ENCODE assay signal across 1 cellular context in genomic region chr10:95295031-95295755, GRCh38.
A peak's percentile ranks its signal among the peaks of the same experiment; 100 is the strongest.
TF ChIP-seq lines count a peak whose summit lies in the region.

No MANE protein-coding gene starts in this region.

TF ChIP-seq in GM12878, 131 proteins besides CTCF, POLR2A, EP300 and RAD21 (continued from another document and continues in another):
- TF ChIP-seq ZNF592 (IDR thresholded peaks at IDR 0.05) = no peak
- no peak for TF ChIP-seq ZNF622 (IDR thresholded peaks at IDR 0.05)
- TF ChIP-seq SRF (IDR thresholded peaks at IDR 0.05; ENCODE audit: low read depth in 2 of 2, low read length in 2 of 2) = peak in 1 of 2 experiments; percentile 50; a peak in 1 of 4 replicates
- peak; percentile 78 to 81 for TF ChIP-seq IKZF2 (IDR thresholded peaks at IDR 0.05)
- TF ChIP-seq HDGF (IDR thresholded peaks at IDR 0.05) = peak; percentile 52; the same call in 1 of the 2 replicates
- TF ChIP-seq, protein P1, sequence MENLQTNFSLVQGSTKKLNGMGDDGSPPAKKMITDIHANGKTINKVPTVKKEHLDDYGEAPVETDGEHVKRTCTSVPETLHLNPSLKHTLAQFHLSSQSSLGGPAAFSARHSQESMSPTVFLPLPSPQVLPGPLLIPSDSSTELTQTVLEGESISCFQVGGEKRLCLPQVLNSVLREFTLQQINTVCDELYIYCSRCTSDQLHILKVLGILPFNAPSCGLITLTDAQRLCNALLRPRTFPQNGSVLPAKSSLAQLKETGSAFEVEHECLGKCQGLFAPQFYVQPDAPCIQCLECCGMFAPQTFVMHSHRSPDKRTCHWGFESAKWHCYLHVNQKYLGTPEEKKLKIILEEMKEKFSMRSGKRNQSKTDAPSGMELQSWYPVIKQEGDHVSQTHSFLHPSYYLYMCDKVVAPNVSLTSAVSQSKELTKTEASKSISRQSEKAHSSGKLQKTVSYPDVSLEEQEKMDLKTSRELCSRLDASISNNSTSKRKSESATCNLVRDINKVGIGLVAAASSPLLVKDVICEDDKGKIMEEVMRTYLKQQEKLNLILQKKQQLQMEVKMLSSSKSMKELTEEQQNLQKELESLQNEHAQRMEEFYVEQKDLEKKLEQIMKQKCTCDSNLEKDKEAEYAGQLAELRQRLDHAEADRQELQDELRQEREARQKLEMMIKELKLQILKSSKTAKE (IDR thresholded peaks at IDR 0.05; ENCODE audit: low read depth, poor library complexity, severe bottlenecking) = peak; percentile 89
- peak; percentile 57; the same call in 1 of the 2 replicates for TF ChIP-seq ASH2L (IDR thresholded peaks at IDR 0.05; ENCODE audit: borderline replicate concordance, low read depth)
- peak; percentile 93 for TF ChIP-seq POLR2AphosphoS5 (IDR thresholded peaks at IDR 0.05; ENCODE audit: low read length)
- TF ChIP-seq SMAD1 (IDR thresholded peaks at IDR 0.05; ENCODE audit: low read depth, partially characterized antibody) = peak; percentile 89
- peak; percentile 81 for TF ChIP-seq BCL11A (IDR thresholded peaks at IDR 0.05; ENCODE audit: low read depth, low read length)
- TF ChIP-seq SIX5 (IDR thresholded peaks at IDR 0.05; ENCODE audit: low read depth, low read length, severe bottlenecking) = peak; percentile 8
- peak; percentile 42; the same call in 1 of the 2 replicates for TF ChIP-seq LARP7 (IDR thresholded peaks at IDR 0.05)
- peak; percentile 38; the same call in 1 of the 2 replicates for TF ChIP-seq CHD2 (IDR thresholded peaks at IDR 0.05; ENCODE audit: borderline replicate concordance, low read depth, low read length)
- TF ChIP-seq NFIC (IDR thresholded peaks at IDR 0.05; ENCODE audit: low read depth, low read length) = no peak
- TF ChIP-seq MEF2B (IDR thresholded peaks at IDR 0.05; ENCODE audit: partially characterized antibody, poor library complexity, severe bottlenecking) = peak; percentile 73
- 0 out of 2 replicates have a peak, but pooled peaks have one; percentile 23 for TF ChIP-seq SMARCA5 (IDR thresholded peaks at IDR 0.05)
- no peak for TF ChIP-seq HDAC2 (IDR thresholded peaks at IDR 0.05)
- TF ChIP-seq EZH2 (IDR thresholded peaks at IDR 0.05; ENCODE audit: borderline replicate concordance, control insufficient read depth, low read depth, low read length) = no peak
- peak; percentile 87 for TF ChIP-seq KLF5 (IDR thresholded peaks at IDR 0.05; ENCODE audit: partially characterized antibody)
- TF ChIP-seq, protein P2, sequence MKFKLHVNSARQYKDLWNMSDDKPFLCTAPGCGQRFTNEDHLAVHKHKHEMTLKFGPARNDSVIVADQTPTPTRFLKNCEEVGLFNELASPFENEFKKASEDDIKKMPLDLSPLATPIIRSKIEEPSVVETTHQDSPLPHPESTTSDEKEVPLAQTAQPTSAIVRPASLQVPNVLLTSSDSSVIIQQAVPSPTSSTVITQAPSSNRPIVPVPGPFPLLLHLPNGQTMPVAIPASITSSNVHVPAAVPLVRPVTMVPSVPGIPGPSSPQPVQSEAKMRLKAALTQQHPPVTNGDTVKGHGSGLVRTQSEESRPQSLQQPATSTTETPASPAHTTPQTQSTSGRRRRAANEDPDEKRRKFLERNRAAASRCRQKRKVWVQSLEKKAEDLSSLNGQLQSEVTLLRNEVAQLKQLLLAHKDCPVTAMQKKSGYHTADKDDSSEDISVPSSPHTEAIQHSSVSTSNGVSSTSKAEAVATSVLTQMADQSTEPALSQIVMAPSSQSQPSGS (IDR thresholded peaks at IDR 0.05; ENCODE audit: low read length) = no peak
- TF ChIP-seq ESRRA (IDR thresholded peaks at IDR 0.05; ENCODE audit: low read length) = 0 out of 2 replicates have a peak, but pooled peaks have one; percentile 14
- TF ChIP-seq CHD1 (IDR thresholded peaks at IDR 0.05; ENCODE audit: low read depth, low read length) = no peak
- TF ChIP-seq EED (IDR thresholded peaks at IDR 0.05; ENCODE audit: low read depth) = peak; percentile 70; the same call in 1 of the 2 replicates
- TF ChIP-seq RBBP5 (conservative IDR thresholded peaks at IDR 0.05) = no peak
- peak; percentile 57; the same call in 1 of the 3 replicates for TF ChIP-seq POU2F2 (IDR thresholded peaks at IDR 0.05; ENCODE audit: borderline replicate concordance, low read depth, low read length)
- 0 out of 2 replicates have a peak, but pooled peaks have one; percentile 43 for TF ChIP-seq ZNF207 (IDR thresholded peaks at IDR 0.05; ENCODE audit: borderline replicate concordance)
- TF ChIP-seq BHLHE40 (IDR thresholded peaks at IDR 0.05; ENCODE audit: borderline replicate concordance in 1 of 2, low read depth in 2 of 2, low read length in 1 of 2) = peak; percentile 96 to 97
- no peak for TF ChIP-seq HCFC1 (IDR thresholded peaks at IDR 0.05; ENCODE audit: low read length)
- TF ChIP-seq NBN (IDR thresholded peaks at IDR 0.05) = peak; percentile 84
- TF ChIP-seq SMAD5 (IDR thresholded peaks at IDR 0.05; ENCODE audit: low read depth) = peak; percentile 90
- 0 out of 2 replicates have a peak, but pooled peaks have one; percentile 32 for TF ChIP-seq ATF7 (IDR thresholded peaks at IDR 0.05; ENCODE audit: low read depth)
- TF ChIP-seq MEF2A (IDR thresholded peaks at IDR 0.05; ENCODE audit: insufficient read depth, low read depth, low read length) = peak; percentile 73; the same call in 1 of the 2 replicates
- no peak for TF ChIP-seq KDM1A (IDR thresholded peaks at IDR 0.05; ENCODE audit: borderline replicate concordance)
- TF ChIP-seq TBL1XR1 (IDR thresholded peaks at IDR 0.05; ENCODE audit: low read depth, low read length) = no peak
- TF ChIP-seq IKZF1 (conservative IDR thresholded peaks at IDR 0.05) = peak; percentile 92
- TF ChIP-seq ZNF217 (IDR thresholded peaks at IDR 0.05) = no peak
- TF ChIP-seq ZBTB33 (IDR thresholded peaks at IDR 0.05) = no peak
- TF ChIP-seq TARDBP (IDR thresholded peaks at IDR 0.05; ENCODE audit: borderline replicate concordance) = 0 out of 2 replicates have a peak, but pooled peaks have one; percentile 6
- no peak for TF ChIP-seq PRDM15 (CRISPR knock-in tag; IDR thresholded peaks at IDR 0.05)
- TF ChIP-seq EGR1 (IDR thresholded peaks at IDR 0.05; ENCODE audit: borderline replicate concordance in 1 of 2, low read depth in 2 of 2, low read length in 2 of 2) = 0 out of 3 replicates have a peak, but pooled peaks of 1 of the 2 experiments have one; percentile 6
- TF ChIP-seq ZNF687 (IDR thresholded peaks at IDR 0.05) = peak; percentile 97
- peak; percentile 85 for TF ChIP-seq TCF3 (IDR thresholded peaks at IDR 0.05; ENCODE audit: borderline replicate concordance, insufficient read depth, low read depth, low read length)
- TF ChIP-seq GABPA (IDR thresholded peaks at IDR 0.05; ENCODE audit: low read depth) = no peak
- TF ChIP-seq NR2F1 (conservative IDR thresholded peaks at IDR 0.05) = peak; percentile 79
